8 cellular contexts compared by ENCODE assay signal in the genomic region with DNA sequence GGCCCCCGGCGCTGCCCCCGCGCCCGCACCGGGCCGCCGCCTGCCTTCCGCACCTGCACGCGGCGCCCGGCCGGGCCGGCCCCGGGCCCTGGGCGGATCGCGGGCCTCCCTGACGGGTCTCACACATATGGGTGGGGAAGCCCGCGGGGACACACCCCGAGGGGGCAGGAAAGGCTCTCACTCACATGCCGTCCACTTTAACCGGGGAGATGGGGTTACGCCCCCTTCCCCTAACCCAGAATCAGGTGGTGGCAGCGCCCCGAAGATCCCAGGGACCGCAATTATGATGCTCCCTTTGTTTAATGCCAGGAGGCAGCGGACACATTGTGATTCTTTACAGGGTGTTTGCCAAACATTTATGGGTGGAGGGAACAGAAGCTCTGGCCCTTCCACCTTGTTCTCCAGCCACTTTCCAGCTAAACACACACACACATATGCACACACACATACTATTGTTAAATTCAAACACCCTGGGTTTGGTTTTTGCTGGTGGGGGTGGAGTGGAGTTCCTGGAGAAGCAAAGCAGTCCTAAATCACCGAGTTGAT. TPM values are rescaled to one million over a fixed set of nuclear protein-coding genes. Genes with fewer than 3 reads are reported as not detected.
DNase-seq lines count a peak whose midpoint lies in the region; ATAC-seq lines count a peak whose summit lies in the region.

No MANE protein-coding gene starts in this region.

- H3K36me3 Mint-ChIP-seq in T-helper 17 cell (ENCODE audit: low read depth): no peaks in the 10 kb centered on the region

- H3K4me1 Mint-ChIP-seq in T-helper 17 cell: peaks cover 44% of the 10 kb centered on the region
- peaks cover 56% of the 10 kb centered on the region for H3K4me1 Mint-ChIP-seq in stimulated activated naive CD8-positive, alpha-beta T cell treated with anti-CD3 and anti-CD28 coated beads, Interleukin-15, amount 100 ng/mL, for 72 hours

- H3K27me3 Mint-ChIP-seq in T-helper 17 cell: no peaks in the 10 kb centered on the region
- no peaks in the 10 kb centered on the region for H3K27me3 Mint-ChIP-seq in stimulated activated naive CD8-positive, alpha-beta T cell treated with anti-CD3 and anti-CD28 coated beads, Interleukin-15, amount 100 ng/mL, for 72 hours

- no peaks in the 10 kb centered on the region for H3K9me3 ChIP-seq in T-helper 17 cell (ENCODE audit: control insufficient read depth, low read length, poor library complexity, severe bottlenecking)

- peak overlapping the region; percentile 94 for H3K4me3 Mint-ChIP-seq in T-helper 17 cell
- peak overlapping the region; percentile 77 to 87 for H3K4me3 Mint-ChIP-seq in stimulated activated naive CD8-positive, alpha-beta T cell treated with anti-CD3 and anti-CD28 coated beads, Interleukin-15, amount 100 ng/mL, for 72 hours

- no peaks in the 10 kb centered on the region for H3K9me3 Mint-ChIP-seq in stimulated activated naive CD8-positive, alpha-beta T cell treated with anti-CD3 and anti-CD28 coated beads, Interleukin-15, amount 100 ng/mL, for 72 hours

- DNase-seq in NCI-H2171 treated with DMSO at 0.1 percent for 48 hours (lab: John Stamatoyannopoulos, UW) (peak; percentile 57), NCI-H2171 (lab: John Stamatoyannopoulos, UW) (no peak), T-helper 17 cell (no peak)
- no peak for DNase-seq in stimulated activated naive CD8-positive, alpha-beta T cell treated with anti-CD3 and anti-CD28 coated beads, Interleukin-15, amount 100 ng/mL, for 72 hours

- H3K27ac Mint-ChIP-seq in T-helper 17 cell: peak overlapping the region; percentile 99
- peak overlapping the region; percentile 75 to 94 for H3K27ac Mint-ChIP-seq in stimulated activated naive CD8-positive, alpha-beta T cell treated with anti-CD3 and anti-CD28 coated beads, Interleukin-15, amount 100 ng/mL, for 72 hours

- ATAC-seq in T-helper 17 cell (no peak), HG02973 (IDR thresholded peaks at IDR 0.05; ENCODE audit: unreplicated experiment) (no peak), GM21526 (IDR thresholded peaks at IDR 0.05; ENCODE audit: low FRiP score, unreplicated experiment) (no peak), HG03354 (IDR thresholded peaks at IDR 0.05; ENCODE audit: poor library complexity, severe bottlenecking, unreplicated experiment) (no peak)
- no peak for ATAC-seq in stimulated activated naive CD8-positive, alpha-beta T cell treated with anti-CD3 and anti-CD28 coated beads, Interleukin-15, amount 100 ng/mL, for 72 hours

- peak overlapping the region; percentile 61 for H3K4me3 ChIP-seq in iPS-11a (ENCODE audit: low read depth, low read length)

RNA-seq across cellular contexts. Expression of a gene that starts 0.4 kb away (rescaled TPM):
- 100 to 1,000 TPM; 232 to 246 TPM for total RNA-seq in T-helper 17 cell
